ENCODE assay signal across 1 cellular context in genomic region chr19:10769533-10770491, GRCh38.
TF ChIP-seq lines count a peak whose summit lies in the region.

No MANE protein-coding gene starts in this region.

TF ChIP-seq in HepG2, 621 proteins besides CTCF, POLR2A, EP300 and RAD21 (continued from another document and continues in another):
- 0 out of 2 replicates have a peak, but pooled peaks have one; percentile 41 for TF ChIP-seq ZNF143 (CRISPR knock-in tag; IDR thresholded peaks at IDR 0.05)
- TF ChIP-seq THAP11 (CRISPR knock-in tag; IDR thresholded peaks at IDR 0.05): peak; percentile 63
- TF ChIP-seq ZNF598 (CRISPR knock-in tag; IDR thresholded peaks at IDR 0.05; ENCODE audit: borderline replicate concordance): peak; percentile 82; the same call in 1 of the 2 replicates
- 0 out of 2 replicates have a peak, but pooled peaks have one; percentile 25 for TF ChIP-seq ZGPAT (CRISPR knock-in tag; IDR thresholded peaks at IDR 0.05)
- TF ChIP-seq GATAD2A (CRISPR knock-in tag; IDR thresholded peaks at IDR 0.05): 0 out of 2 replicates have a peak, but pooled peaks have one; percentile 25
- TF ChIP-seq SOX13 (IDR thresholded peaks at IDR 0.05): no peak
- peak in 1 of 2 experiments; percentile 18; a peak in 1 of 4 replicates for TF ChIP-seq SOX13 (CRISPR knock-in tag; conservative IDR thresholded peaks at IDR 0.05 in 1 of 2, IDR thresholded peaks at IDR 0.05 in 1 of 2)
- TF ChIP-seq HMGA1 (CRISPR knock-in tag; conservative IDR thresholded peaks at IDR 0.05): no peak
- TF ChIP-seq RXRA (CRISPR knock-in tag; IDR thresholded peaks at IDR 0.05): no peak; the same call in 1 of the 2 replicates
- peak; percentile 29; the same call in 1 of the 2 replicates for TF ChIP-seq ZNF331 (CRISPR knock-in tag; IDR thresholded peaks at IDR 0.05)
- TF ChIP-seq, protein P1, sequence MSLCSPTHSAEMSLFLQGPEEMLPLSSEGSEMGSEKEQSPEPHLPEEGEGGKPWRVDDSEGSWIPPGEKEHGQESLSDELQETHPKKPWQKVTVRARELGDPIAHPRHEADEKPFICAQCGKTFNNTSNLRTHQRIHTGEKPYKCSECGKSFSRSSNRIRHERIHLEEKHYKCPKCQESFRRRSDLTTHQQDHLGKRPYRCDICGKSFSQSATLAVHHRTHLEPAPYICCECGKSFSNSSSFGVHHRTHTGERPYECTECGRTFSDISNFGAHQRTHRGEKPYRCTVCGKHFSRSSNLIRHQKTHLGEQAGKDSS (CRISPR knock-in tag; IDR thresholded peaks at IDR 0.05; ENCODE audit: borderline replicate concordance, low read depth): no peak
- TF ChIP-seq, protein P2, sequence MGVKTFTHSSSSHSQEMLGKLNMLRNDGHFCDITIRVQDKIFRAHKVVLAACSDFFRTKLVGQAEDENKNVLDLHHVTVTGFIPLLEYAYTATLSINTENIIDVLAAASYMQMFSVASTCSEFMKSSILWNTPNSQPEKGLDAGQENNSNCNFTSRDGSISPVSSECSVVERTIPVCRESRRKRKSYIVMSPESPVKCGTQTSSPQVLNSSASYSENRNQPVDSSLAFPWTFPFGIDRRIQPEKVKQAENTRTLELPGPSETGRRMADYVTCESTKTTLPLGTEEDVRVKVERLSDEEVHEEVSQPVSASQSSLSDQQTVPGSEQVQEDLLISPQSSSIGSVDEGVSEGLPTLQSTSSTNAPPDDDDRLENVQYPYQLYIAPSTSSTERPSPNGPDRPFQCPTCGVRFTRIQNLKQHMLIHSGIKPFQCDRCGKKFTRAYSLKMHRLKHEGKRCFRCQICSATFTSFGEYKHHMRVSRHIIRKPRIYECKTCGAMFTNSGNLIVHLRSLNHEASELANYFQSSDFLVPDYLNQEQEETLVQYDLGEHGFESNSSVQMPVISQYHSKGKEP (CRISPR knock-in tag; IDR thresholded peaks at IDR 0.05): no peak
- TF ChIP-seq, protein P3, sequence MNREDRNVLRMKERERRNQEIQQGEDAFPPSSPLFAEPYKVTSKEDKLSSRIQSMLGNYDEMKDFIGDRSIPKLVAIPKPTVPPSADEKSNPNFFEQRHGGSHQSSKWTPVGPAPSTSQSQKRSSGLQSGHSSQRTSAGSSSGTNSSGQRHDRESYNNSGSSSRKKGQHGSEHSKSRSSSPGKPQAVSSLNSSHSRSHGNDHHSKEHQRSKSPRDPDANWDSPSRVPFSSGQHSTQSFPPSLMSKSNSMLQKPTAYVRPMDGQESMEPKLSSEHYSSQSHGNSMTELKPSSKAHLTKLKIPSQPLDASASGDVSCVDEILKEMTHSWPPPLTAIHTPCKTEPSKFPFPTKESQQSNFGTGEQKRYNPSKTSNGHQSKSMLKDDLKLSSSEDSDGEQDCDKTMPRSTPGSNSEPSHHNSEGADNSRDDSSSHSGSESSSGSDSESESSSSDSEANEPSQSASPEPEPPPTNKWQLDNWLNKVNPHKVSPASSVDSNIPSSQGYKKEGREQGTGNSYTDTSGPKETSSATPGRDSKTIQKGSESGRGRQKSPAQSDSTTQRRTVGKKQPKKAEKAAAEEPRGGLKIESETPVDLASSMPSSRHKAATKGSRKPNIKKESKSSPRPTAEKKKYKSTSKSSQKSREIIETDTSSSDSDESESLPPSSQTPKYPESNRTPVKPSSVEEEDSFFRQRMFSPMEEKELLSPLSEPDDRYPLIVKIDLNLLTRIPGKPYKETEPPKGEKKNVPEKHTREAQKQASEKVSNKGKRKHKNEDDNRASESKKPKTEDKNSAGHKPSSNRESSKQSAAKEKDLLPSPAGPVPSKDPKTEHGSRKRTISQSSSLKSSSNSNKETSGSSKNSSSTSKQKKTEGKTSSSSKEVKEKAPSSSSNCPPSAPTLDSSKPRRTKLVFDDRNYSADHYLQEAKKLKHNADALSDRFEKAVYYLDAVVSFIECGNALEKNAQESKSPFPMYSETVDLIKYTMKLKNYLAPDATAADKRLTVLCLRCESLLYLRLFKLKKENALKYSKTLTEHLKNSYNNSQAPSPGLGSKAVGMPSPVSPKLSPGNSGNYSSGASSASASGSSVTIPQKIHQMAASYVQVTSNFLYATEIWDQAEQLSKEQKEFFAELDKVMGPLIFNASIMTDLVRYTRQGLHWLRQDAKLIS (CRISPR knock-in tag; IDR thresholded peaks at IDR 0.05): no peak
- TF ChIP-seq NRL (CRISPR knock-in tag; IDR thresholded peaks at IDR 0.05; ENCODE audit: borderline replicate concordance): peak; percentile 37; the same call in 1 of the 2 replicates
- TF ChIP-seq CHD4 (IDR thresholded peaks at IDR 0.05; ENCODE audit: borderline replicate concordance, low read length): peak; percentile 99
- TF ChIP-seq CBX5 (CRISPR knock-in tag; IDR thresholded peaks at IDR 0.05; ENCODE audit: borderline replicate concordance): no peak
- no peak for TF ChIP-seq MLLT10 (CRISPR knock-in tag; IDR thresholded peaks at IDR 0.05)
- TF ChIP-seq NCOR1 (IDR thresholded peaks at IDR 0.05; ENCODE audit: borderline replicate concordance, low read length): 0 out of 2 replicates have a peak, but pooled peaks have one; percentile 22
- no peak for TF ChIP-seq ZNF577 (CRISPR knock-in tag; IDR thresholded peaks at IDR 0.05; ENCODE audit: borderline replicate concordance, low read depth)
- TF ChIP-seq KDM1A (CRISPR knock-in tag; IDR thresholded peaks at IDR 0.05): peak; percentile 92
- peak; percentile 32 for TF ChIP-seq REPIN1 (CRISPR knock-in tag; IDR thresholded peaks at IDR 0.05; ENCODE audit: borderline replicate concordance, low read depth)
- 0 out of 2 replicates have a peak, but pooled peaks have one; percentile 7 for TF ChIP-seq GATAD1 (CRISPR knock-in tag; IDR thresholded peaks at IDR 0.05)
- peak; percentile 46; the same call in 1 of the 2 replicates for TF ChIP-seq KMT2A (CRISPR knock-in tag; IDR thresholded peaks at IDR 0.05)
- peak; percentile 97 for TF ChIP-seq TFAP4 (IDR thresholded peaks at IDR 0.05; ENCODE audit: borderline replicate concordance, low read depth)
- no peak for TF ChIP-seq GABPA (IDR thresholded peaks at IDR 0.05; ENCODE audit: low read depth, low read length)
- TF ChIP-seq GABPA (CRISPR knock-in tag; IDR thresholded peaks at IDR 0.05; ENCODE audit: low read depth): peak; percentile 31; the same call in 1 of the 2 replicates
- peak; percentile 24; the same call in 1 of the 2 replicates for TF ChIP-seq MED1 (CRISPR knock-in tag; IDR thresholded peaks at IDR 0.05)
- no peak for TF ChIP-seq GPBP1L1 (CRISPR knock-in tag; IDR thresholded peaks at IDR 0.05)
- no peak for TF ChIP-seq GLI4 (CRISPR knock-in tag; IDR thresholded peaks at IDR 0.05; ENCODE audit: borderline replicate concordance)
- peak; percentile 14 for TF ChIP-seq ASH2L (IDR thresholded peaks at IDR 0.05; ENCODE audit: insufficient read length, low read depth, low read length)
- TF ChIP-seq ZNF768 (CRISPR knock-in tag; IDR thresholded peaks at IDR 0.05): peak; percentile 46; the same call in 1 of the 2 replicates
- TF ChIP-seq, protein P4, sequence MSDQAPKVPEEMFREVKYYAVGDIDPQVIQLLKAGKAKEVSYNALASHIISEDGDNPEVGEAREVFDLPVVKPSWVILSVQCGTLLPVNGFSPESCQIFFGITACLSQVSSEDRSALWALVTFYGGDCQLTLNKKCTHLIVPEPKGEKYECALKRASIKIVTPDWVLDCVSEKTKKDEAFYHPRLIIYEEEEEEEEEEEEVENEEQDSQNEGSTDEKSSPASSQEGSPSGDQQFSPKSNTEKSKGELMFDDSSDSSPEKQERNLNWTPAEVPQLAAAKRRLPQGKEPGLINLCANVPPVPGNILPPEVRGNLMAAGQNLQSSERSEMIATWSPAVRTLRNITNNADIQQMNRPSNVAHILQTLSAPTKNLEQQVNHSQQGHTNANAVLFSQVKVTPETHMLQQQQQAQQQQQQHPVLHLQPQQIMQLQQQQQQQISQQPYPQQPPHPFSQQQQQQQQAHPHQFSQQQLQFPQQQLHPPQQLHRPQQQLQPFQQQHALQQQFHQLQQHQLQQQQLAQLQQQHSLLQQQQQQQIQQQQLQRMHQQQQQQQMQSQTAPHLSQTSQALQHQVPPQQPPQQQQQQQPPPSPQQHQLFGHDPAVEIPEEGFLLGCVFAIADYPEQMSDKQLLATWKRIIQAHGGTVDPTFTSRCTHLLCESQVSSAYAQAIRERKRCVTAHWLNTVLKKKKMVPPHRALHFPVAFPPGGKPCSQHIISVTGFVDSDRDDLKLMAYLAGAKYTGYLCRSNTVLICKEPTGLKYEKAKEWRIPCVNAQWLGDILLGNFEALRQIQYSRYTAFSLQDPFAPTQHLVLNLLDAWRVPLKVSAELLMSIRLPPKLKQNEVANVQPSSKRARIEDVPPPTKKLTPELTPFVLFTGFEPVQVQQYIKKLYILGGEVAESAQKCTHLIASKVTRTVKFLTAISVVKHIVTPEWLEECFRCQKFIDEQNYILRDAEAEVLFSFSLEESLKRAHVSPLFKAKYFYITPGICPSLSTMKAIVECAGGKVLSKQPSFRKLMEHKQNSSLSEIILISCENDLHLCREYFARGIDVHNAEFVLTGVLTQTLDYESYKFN (CRISPR knock-in tag; conservative IDR thresholded peaks at IDR 0.05): peak; percentile 52
- TF ChIP-seq ZSCAN22 (CRISPR knock-in tag; IDR thresholded peaks at IDR 0.05): 0 out of 2 replicates have a peak, but pooled peaks have one; percentile 52
- peak; percentile 4; the same call in 1 of the 2 replicates for TF ChIP-seq ELF3 (CRISPR knock-in tag; IDR thresholded peaks at IDR 0.05)
- peak; percentile 84 for TF ChIP-seq GFI1 (CRISPR knock-in tag; IDR thresholded peaks at IDR 0.05; ENCODE audit: borderline replicate concordance)
- no peak; the same call in 1 of the 2 replicates for TF ChIP-seq AHR (CRISPR knock-in tag; IDR thresholded peaks at IDR 0.05)
- no peak for TF ChIP-seq ZNF234 (CRISPR knock-in tag; conservative IDR thresholded peaks at IDR 0.05)
- TF ChIP-seq ETV5 (CRISPR knock-in tag; IDR thresholded peaks at IDR 0.05; ENCODE audit: borderline replicate concordance): peak; percentile 40; the same call in 1 of the 2 replicates
- TF ChIP-seq ZNF275 (CRISPR knock-in tag; IDR thresholded peaks at IDR 0.05; ENCODE audit: borderline replicate concordance): no peak
- peak; percentile 4; the same call in 1 of the 2 replicates for TF ChIP-seq ZNF792 (CRISPR knock-in tag; IDR thresholded peaks at IDR 0.05)
- no peak for TF ChIP-seq RARG (CRISPR knock-in tag; IDR thresholded peaks at IDR 0.05; ENCODE audit: low read depth)
- peak; percentile 65; the same call in 1 of the 2 replicates for TF ChIP-seq MAZ (IDR thresholded peaks at IDR 0.05; ENCODE audit: borderline replicate concordance, low read depth, low read length)
- TF ChIP-seq MAZ (CRISPR knock-in tag; IDR thresholded peaks at IDR 0.05; ENCODE audit: low read depth): peak; percentile 63; the same call in 1 of the 2 replicates
- no peak; the same call in none of the 2 replicates for TF ChIP-seq NR2F6 (IDR thresholded peaks at IDR 0.05)
- 0 out of 2 replicates have a peak, but pooled peaks have one; percentile 30 for TF ChIP-seq NR2F6 (CRISPR knock-in tag; IDR thresholded peaks at IDR 0.05)
- TF ChIP-seq ZNF160 (CRISPR knock-in tag; IDR thresholded peaks at IDR 0.05): no peak
- no peak for TF ChIP-seq POLR2G (IDR thresholded peaks at IDR 0.05; ENCODE audit: low read depth, low read length)
- TF ChIP-seq HDAC1 (CRISPR knock-in tag; IDR thresholded peaks at IDR 0.05): peak; percentile 68
- TF ChIP-seq, protein P5, sequence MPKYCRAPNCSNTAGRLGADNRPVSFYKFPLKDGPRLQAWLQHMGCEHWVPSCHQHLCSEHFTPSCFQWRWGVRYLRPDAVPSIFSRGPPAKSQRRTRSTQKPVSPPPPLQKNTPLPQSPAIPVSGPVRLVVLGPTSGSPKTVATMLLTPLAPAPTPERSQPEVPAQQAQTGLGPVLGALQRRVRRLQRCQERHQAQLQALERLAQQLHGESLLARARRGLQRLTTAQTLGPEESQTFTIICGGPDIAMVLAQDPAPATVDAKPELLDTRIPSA (CRISPR knock-in tag; IDR thresholded peaks at IDR 0.05; ENCODE audit: borderline replicate concordance): no peak
- TF ChIP-seq HNRNPUL1 (IDR thresholded peaks at IDR 0.05; ENCODE audit: low read depth, low read length): no peak
- TF ChIP-seq ZNF3 (CRISPR knock-in tag; IDR thresholded peaks at IDR 0.05): peak; percentile 55; the same call in 1 of the 2 replicates
- 0 out of 2 replicates have a peak, but pooled peaks have one; percentile 10 for TF ChIP-seq POGZ (CRISPR knock-in tag; IDR thresholded peaks at IDR 0.05)
